23 cellular contexts compared by ENCODE assay signal in genomic region chr4:137541181-137541580, GRCh38. TPM values are rescaled to one million over a fixed set of nuclear protein-coding genes. Genes with fewer than 3 reads are reported as not detected.
DNase-seq lines count a peak whose midpoint lies in the region; ATAC-seq and TF ChIP-seq lines count a peak whose summit lies in the region.
"Had no signal": no experiment of that assay in that cellular context is flagged by ENCODE, and none has a peak within 500 bp of the region (broad histone marks: within the 10 kb centered on the region; RNA-seq: fewer than 3 reads in every experiment).

No MANE protein-coding gene starts in this region.

- H3K27me3 ChIP-seq in left ventricle myocardium inferior (ENCODE audit: low read depth) (no peaks in the 10 kb centered on the region), Caco-2 (replicated peaks; ENCODE audit: control insufficient read depth, insufficient read depth, low read length) (no peaks in the 10 kb centered on the region)
- H3K27me3 ChIP-seq: gastrocnemius medialis, SJSA1, spleen, stomach had no signal

- H3K4me1 ChIP-seq in left ventricle myocardium inferior = peaks cover 7% of the 10 kb centered on the region
- H3K4me1 ChIP-seq in Caco-2 = peaks cover 9% of the 10 kb centered on the region; the same call in 1 of the 2 replicates
- H3K4me1 ChIP-seq: spleen had no signal

- no peaks in the 10 kb centered on the region for H3K36me3 ChIP-seq in left ventricle myocardium inferior
- no peaks in the 10 kb centered on the region for H3K36me3 ChIP-seq in Caco-2 (ENCODE audit: control insufficient read depth, insufficient read depth, low read length)
- H3K36me3 ChIP-seq: gastrocnemius medialis, SJSA1, spleen, stomach had no signal

- intact Hi-C loops in left ventricle myocardium inferior (cut with micrococcal nuclease) (no loop called here), left ventricle myocardium superior (cut with micrococcal nuclease) (no loop called here), Caco-2 (cut with micrococcal nuclease; ENCODE audit: unreplicated experiment) (no loop called here)

- H3K9me3 ChIP-seq in left ventricle myocardium inferior (replicated peaks) (peaks cover 10% of the 10 kb centered on the region), Caco-2 (no peaks in the 10 kb centered on the region)
- H3K9me3 ChIP-seq: gastrocnemius medialis, SJSA1, stomach had no signal

- H3K27me3 Mint-ChIP-seq in WTC11 (ENCODE audit: low read depth) (peaks cover 11% of the 10 kb centered on the region), mesothelial cell of epicardium (ENCODE audit: low read depth) (no peaks in the 10 kb centered on the region), Caco-2 (ENCODE audit: insufficient read depth, unreplicated experiment) (no peaks in the 10 kb centered on the region)
- H3K27me3 Mint-ChIP-seq: activated CD4-positive, alpha-beta memory T cell treated with anti-CD3 and anti-CD28 coated beads for 36 hours; B cell; type B pancreatic cell had no signal

- POLR2A ChIA-PET in WTC11 (lab: Charles Lee) (no interaction called here), Caco-2 (lab: Charles Lee) (no interaction called here)

- BruUV-seq in Caco-2 (replicated peaks; lab: Mats Ljungman, UMichigan) = no TSS peak

- no peaks in the 10 kb centered on the region for H3K36me3 Mint-ChIP-seq in WTC11
- no peaks in the 10 kb centered on the region for H3K36me3 Mint-ChIP-seq in mesothelial cell of epicardium
- H3K36me3 Mint-ChIP-seq in Caco-2 (ENCODE audit: insufficient read depth, unreplicated experiment) = no peaks in the 10 kb centered on the region
- H3K36me3 Mint-ChIP-seq: activated CD4-positive, alpha-beta memory T cell treated with anti-CD3 and anti-CD28 coated beads for 36 hours had no signal

- peaks cover 3% of the 10 kb centered on the region; the same call in 1 of the 2 replicates for H3K9me3 Mint-ChIP-seq in WTC11
- H3K9me3 Mint-ChIP-seq in mesothelial cell of epicardium = peaks cover 8% of the 10 kb centered on the region
- H3K9me3 Mint-ChIP-seq in Caco-2 (ENCODE audit: unreplicated experiment) = no peaks in the 10 kb centered on the region

- 0 out of 2 replicates have a peak overlapping the region, but pooled peaks have one; percentile 3 for H3K27ac Mint-ChIP-seq in WTC11
- peak overlapping the region; percentile 83 for H3K27ac Mint-ChIP-seq in mesothelial cell of epicardium
- no peak overlapping the region for H3K27ac Mint-ChIP-seq in Caco-2 (ENCODE audit: unreplicated experiment)
- H3K27ac Mint-ChIP-seq: activated CD4-positive, alpha-beta memory T cell treated with anti-CD3 and anti-CD28 coated beads for 36 hours; B cell; type B pancreatic cell had no signal

- H3K27ac ChIP-seq in left ventricle myocardium inferior (replicated peaks) = no peak overlapping the region
- H3K27ac ChIP-seq: epithelial cell of prostate, SJSA1, spleen had no signal

- H3K4me3 ChIP-seq in left ventricle myocardium inferior = peak overlapping the region; percentile 49
- H3K4me3 ChIP-seq in Caco-2 (ENCODE audit: low read depth, low read length) = no peak overlapping the region
- H3K4me3 ChIP-seq: spleen had no signal

- no peak for DNase-seq in left ventricle myocardium inferior
- DNase-seq in left ventricle myocardium superior = no peak
- no peak for DNase-seq in WTC11 (ENCODE audit: low spot score)
- no peak for DNase-seq in mesothelial cell of epicardium (ENCODE audit: low spot score in 2 of 2, unreplicated experiment in 2 of 2)
- DNase-seq in COLO668 (lab: John Stamatoyannopoulos, UW; ENCODE audit: unreplicated experiment) = no peak
- no peak for DNase-seq in HuH-7.5 (ENCODE audit: low spot score)
- DNase-seq in Caco-2 = no peak
- DNase-seq: activated CD4-positive, alpha-beta memory T cell treated with anti-CD3 and anti-CD28 coated beads for 36 hours; activated gamma-delta T cell; dermis blood vessel endothelial cell; gastrocnemius medialis; kidney glomerular epithelial cell; MM.1S; NCI-H146; NCI-H82; spleen; stimulated activated CD4-positive, alpha-beta T cell treated with anti-CD3 and anti-CD28 coated beads, Interleukin-4, amount 100 ng/mL, for 24 hours; stomach had no signal

- H3K4me3 Mint-ChIP-seq in WTC11 (no peak overlapping the region), mesothelial cell of epicardium (no peak overlapping the region), Caco-2 (ENCODE audit: unreplicated experiment) (no peak overlapping the region)
- H3K4me3 Mint-ChIP-seq: activated CD4-positive, alpha-beta memory T cell treated with anti-CD3 and anti-CD28 coated beads for 36 hours; B cell; type B pancreatic cell had no signal

- CTCF ChIA-PET in WTC11 (lab: Charles Lee) = no interaction called here
- CTCF ChIA-PET in Caco-2 (lab: Charles Lee) = no interaction called here

- TF ChIP-seq CTCF in left ventricle myocardium inferior (IDR thresholded peaks at IDR 0.05; ENCODE audit: borderline replicate concordance) = no peak
- TF ChIP-seq CTCF in WTC11 (IDR thresholded peaks at IDR 0.05) = no peak
- TF ChIP-seq CTCF in mesothelial cell of epicardium (IDR thresholded peaks at IDR 0.05; ENCODE audit: unreplicated experiment) = no peak
- no peak for TF ChIP-seq CTCF in Caco-2 (IDR thresholded peaks at IDR 0.05; ENCODE audit: insufficient read depth in 1 of 2, low read depth in 1 of 2, low read length in 1 of 2, severe bottlenecking in 1 of 2, unreplicated experiment in 1 of 2)

- H3K4me1 Mint-ChIP-seq in WTC11 (peaks cover 70% of the 10 kb centered on the region), mesothelial cell of epicardium (peaks cover 36% of the 10 kb centered on the region), Caco-2 (ENCODE audit: low read depth, unreplicated experiment) (peaks cover 6% of the 10 kb centered on the region)
- H3K4me1 Mint-ChIP-seq: B cell had no signal

- no peak for ATAC-seq in left ventricle myocardium superior
- ATAC-seq in WTC11 = no peak
- ATAC-seq in GM18907 (IDR thresholded peaks at IDR 0.05; ENCODE audit: unreplicated experiment) = no peak
- ATAC-seq: gastrocnemius medialis had no signal

TF ChIP-seq in WTC11, 78 proteins besides CTCF, POLR2A, EP300 and RAD21:
- TF ChIP-seq ZNF317 (CRISPR knock-in tag; IDR thresholded peaks at IDR 0.05; ENCODE audit: borderline replicate concordance, low read depth) (no peak), TEAD1 (CRISPR knock-in tag; IDR thresholded peaks at IDR 0.05) (no peak), NR1H2 (CRISPR knock-in tag; IDR thresholded peaks at IDR 0.05) (no peak), USF1 (CRISPR knock-in tag; IDR thresholded peaks at IDR 0.05) (no peak), RORB (CRISPR knock-in tag; IDR thresholded peaks at IDR 0.05) (no peak), AR (CRISPR knock-in tag; IDR thresholded peaks at IDR 0.05) (no peak), ATF1 (CRISPR knock-in tag; IDR thresholded peaks at IDR 0.05) (no peak), ZNF232 (CRISPR knock-in tag; IDR thresholded peaks at IDR 0.05) (no peak), FOXK1 (CRISPR knock-in tag; IDR thresholded peaks at IDR 0.05) (no peak), SMAD4 (CRISPR knock-in tag; IDR thresholded peaks at IDR 0.05) (no peak), MXD4 (CRISPR knock-in tag; IDR thresholded peaks at IDR 0.05; ENCODE audit: borderline replicate concordance) (no peak)

RNA-seq across cellular contexts. Expression of gene PCDH18, which starts 8.9 kb away (rescaled TPM):
- total RNA-seq in left ventricle myocardium inferior = 3.4 TPM
- 3.9 TPM for total RNA-seq in left ventricle myocardium superior
- 28.0 to 41.2 TPM (median 38.8 TPM) in 3 replicates for total RNA-seq in WTC11 (2021)
- total RNA-seq in mesothelial cell of epicardium = 112 to 127 TPM (median 121 TPM) in 3 replicates
- 0.29 and 0.49 TPM in 2 replicates for total RNA-seq in Caco-2 (2022)
- total RNA-seq: B cell had no signal
